In the genomic region with DNA sequence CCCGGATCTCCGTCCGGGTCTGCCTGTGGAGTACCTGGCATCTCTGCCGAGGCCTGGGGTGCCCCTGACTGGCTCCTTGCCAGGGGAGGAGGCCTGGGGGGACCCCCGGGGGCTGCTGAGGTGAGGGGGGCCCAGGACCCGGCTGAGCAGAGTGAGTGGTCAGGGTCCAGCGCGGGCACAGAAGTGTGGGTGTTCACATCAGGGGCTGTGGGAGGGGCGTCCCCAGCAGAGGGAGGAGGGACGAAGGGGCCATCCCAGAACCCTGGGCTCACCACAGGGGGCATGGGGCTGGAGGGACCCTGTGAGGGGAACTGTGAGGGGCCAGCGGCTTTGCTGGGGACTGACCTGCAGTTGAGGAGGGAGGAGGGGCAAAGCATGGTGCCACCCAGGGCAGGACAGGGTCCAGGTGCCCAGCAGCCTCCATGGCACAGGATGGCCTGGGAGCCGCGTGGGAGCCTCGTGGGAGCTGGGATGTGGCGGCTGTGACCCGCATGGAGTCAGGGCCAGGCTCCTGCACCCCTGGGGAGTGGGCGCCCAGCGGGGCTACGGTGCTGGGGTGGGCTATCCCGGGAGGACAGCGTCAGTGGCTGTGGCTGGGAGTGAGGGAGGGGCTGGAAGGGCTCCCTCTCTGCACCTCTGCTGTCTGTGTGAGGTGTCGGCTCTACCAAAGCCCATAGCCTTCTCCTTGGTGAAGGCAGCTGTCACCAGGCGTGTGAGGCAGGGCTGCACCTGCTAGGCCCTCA, we compare ENCODE assay signal across 15 cellular contexts.
A peak's percentile ranks its signal among the peaks of the same experiment; 100 is the strongest.
DNase-seq lines count a peak whose midpoint lies in the region; ATAC-seq, FAIRE-seq and TF ChIP-seq lines count a peak whose summit lies in the region.
"Had no signal": no experiment of that assay in that cellular context is flagged by ENCODE, and none has a peak within 500 bp of the region (broad histone marks: within the 10 kb centered on the region; RNA-seq: fewer than 3 reads in every experiment).

No MANE protein-coding gene starts in this region.

- H3K27ac ChIP-seq in right atrium auricular region (no peak overlapping the region), K562 (ENCODE audit: extremely low read depth, low read depth, low read length) (no peak overlapping the region), HepG2 (ENCODE audit: extremely low read length, insufficient read depth, low read length) (no peak overlapping the region), aorta (ENCODE audit: low read depth in 1 of 2, low read length in 2 of 2) (no peak overlapping the region)

- H2AFZ ChIP-seq in K562 (ENCODE audit: low read depth, low read length) (no peak overlapping the region), HepG2 (ENCODE audit: low read length) (no peak overlapping the region)
- H2AFZ ChIP-seq: GM23338 had no signal

- DNase-seq in Right ventricle myocardium superior (peak; percentile 33), right atrium auricular region (ENCODE audit: low spot score) (no peak), K562 (ENCODE audit: extremely low read depth in 1 of 4, low spot score in 3 of 4) (peak in 1 of 4 experiments; percentile 32), HepG2 (ENCODE audit: low spot score) (no peak), aorta (peak; percentile 36 to 72), GDM1 (lab: John Stamatoyannopoulos, UW) (no peak)
- DNase-seq: HFFc6, MM.1S, NCI-H1105 treated with DMSO at 0.1 percent for 48 hours, NCI-H187 treated with DMSO at 0.1 percent for 48 hours, NCI-H446, PC-3, SHP77 had no signal

- H3K79me2 ChIP-seq in K562 (ENCODE audit: control insufficient read depth, insufficient read depth, low read length) (no peaks in the 10 kb centered on the region), HepG2 (ENCODE audit: insufficient read depth, low read length) (no peaks in the 10 kb centered on the region)

- intact Hi-C loops in Right ventricle myocardium superior (cut with DNase I) (no loop called here), K562 (cut with micrococcal nuclease) (no loop called here), HepG2 (cut with micrococcal nuclease; ENCODE audit: unreplicated experiment) (no loop called here), aorta (cut with DNase I) (no loop called here)

- H3K4me3 ChIP-seq in right atrium auricular region (no peak overlapping the region), K562 (no peak overlapping the region), HepG2 (replicated peaks in 1 of 3; ENCODE audit: insufficient read depth in 1 of 3, low read depth in 2 of 3, low read length in 3 of 3) (no peak overlapping the region), aorta (ENCODE audit: low read length in 2 of 2) (no peak overlapping the region)
- H3K4me3 ChIP-seq: GM23338 had no signal

- peaks cover 0 to 19% of the 10 kb centered on the region in 2 donors for H3K4me1 ChIP-seq in right atrium auricular region
- H3K4me1 ChIP-seq in K562 (replicated peaks in 1 of 2; ENCODE audit: control insufficient read depth in 2 of 2, insufficient read depth in 2 of 2, low read length in 2 of 2), result peaks cover 11 to 68% of the 10 kb centered on the region in 2 experiments
- peaks cover 11% of the 10 kb centered on the region for H3K4me1 ChIP-seq in HepG2 (ENCODE audit: insufficient read depth, low read length)
- no peaks in the 10 kb centered on the region for H3K4me1 ChIP-seq in aorta (ENCODE audit: control insufficient read depth in 1 of 2, insufficient read depth in 2 of 2, low read length in 2 of 2)

- TF ChIP-seq EP300 in K562 (IDR thresholded peaks at IDR 0.05; ENCODE audit: low read length) (no peak), HepG2 (IDR thresholded peaks at IDR 0.05; ENCODE audit: low read depth in 2 of 2, low read length in 2 of 2) (no peak), HepG2 (CRISPR knock-in tag; IDR thresholded peaks at IDR 0.05; ENCODE audit: borderline replicate concordance) (no peak)

- H4K20me1 ChIP-seq in K562 (replicated peaks; ENCODE audit: control insufficient read depth, insufficient read depth, low read length) (0 out of 2 replicates have a peak, but pooled peaks cover 3% of the 10 kb centered on the region), HepG2 (ENCODE audit: insufficient read depth, low read length) (no peaks in the 10 kb centered on the region)

- H3K4me2 ChIP-seq in K562 (ENCODE audit: insufficient read depth, low read length), result no peak overlapping the region
- H3K4me2 ChIP-seq in HepG2 (ENCODE audit: low read depth, low read length), result no peak overlapping the region
- H3K4me2 ChIP-seq: GM23338 had no signal

- FAIRE-seq in K562 (lab: Jason Lieb, UNC) (no peak), HepG2 (lab: Jason Lieb, UNC) (no peak)

- POLR2A ChIA-PET in K562 (lab: Yijun Ruan, JAX), result interaction anchor here (0.6 kb wide), 1 partner anchor 26 kb away, joined by 3 read pairs; no protein-coding TSS in a partner anchor
- POLR2A ChIA-PET in HepG2 (lab: Yijun Ruan, JAX), result no interaction called here

- H3K9me1 ChIP-seq in K562 (ENCODE audit: control insufficient read depth, insufficient read depth, low read length), result peaks cover 4% of the 10 kb centered on the region

- no peaks in the 10 kb centered on the region for H3K36me3 ChIP-seq in right atrium auricular region
- H3K36me3 ChIP-seq in K562 (ENCODE audit: control insufficient read depth, insufficient read depth, low read length), result no peaks in the 10 kb centered on the region
- no peaks in the 10 kb centered on the region for H3K36me3 ChIP-seq in HepG2 (replicated peaks in 1 of 2; ENCODE audit: control insufficient read depth in 1 of 2, insufficient read depth in 2 of 2, low read length in 2 of 2)
- no peaks in the 10 kb centered on the region for H3K36me3 ChIP-seq in aorta (ENCODE audit: control insufficient read depth in 1 of 2, insufficient read depth in 2 of 2, low read length in 1 of 2)

- TF ChIP-seq RAD21 in K562 (CRISPR knock-in tag; conservative IDR thresholded peaks at IDR 0.05 in 1 of 2, IDR thresholded peaks at IDR 0.05 in 1 of 2) (no peak), HepG2 (CRISPR knock-in tag; IDR thresholded peaks at IDR 0.05) (no peak)

- H3K27me3 ChIP-seq in right atrium auricular region (no peaks in the 10 kb centered on the region), K562 (ENCODE audit: control insufficient read depth in 2 of 2, insufficient read depth in 2 of 2, low read length in 2 of 2) (peaks cover 20 to 55% of the 10 kb centered on the region in 2 experiments; a peak in 4 of 5 replicates), HepG2 (ENCODE audit: control insufficient read depth in 1 of 2, insufficient read depth in 2 of 2, low read length in 2 of 2) (peaks cover 2 to 12% of the 10 kb centered on the region in 2 experiments; a peak in 4 of 5 replicates), aorta (ENCODE audit: control insufficient read depth in 1 of 2, insufficient read depth in 2 of 2, low read length in 1 of 2) (no peaks in the 10 kb centered on the region)

- TF ChIP-seq CTCF in right atrium auricular region (IDR thresholded peaks at IDR 0.05) (no peak), K562 (IDR thresholded peaks at IDR 0.05 in 2 of 3, conservative IDR thresholded peaks at IDR 0.05 in 1 of 3; ENCODE audit: insufficient read depth in 2 of 3, low read depth in 1 of 3, low read length in 3 of 3) (no peak), HepG2 (CRISPR knock-in tag; IDR thresholded peaks at IDR 0.05) (no peak)

- H3K9ac ChIP-seq in K562 (ENCODE audit: insufficient read depth in 1 of 2, low read depth in 2 of 2, low read length in 2 of 2), result no peak overlapping the region; a peak in 1 of 4 replicates
- H3K9ac ChIP-seq in HepG2 (ENCODE audit: insufficient read depth, low read depth, low read length), result no peak overlapping the region

- BruUV-seq in K562 (replicated peaks; lab: Mats Ljungman, UMichigan), result no TSS peak
- BruUV-seq in HepG2 (replicated peaks; lab: Mats Ljungman, UMichigan), result no TSS peak

- CTCF ChIA-PET in K562 (lab: Yijun Ruan, JAX; ENCODE audit: low intra/inter-chr PET ratio), result no interaction called here
- CTCF ChIA-PET in HepG2 (lab: Yijun Ruan, JAX; ENCODE audit: low intra/inter-chr PET ratio, low total read pairs), result no interaction called here

- in situ Hi-C loops in K562 (cut with MboI), result no loop called here
- in situ Hi-C loops in HepG2 (cut with HindIII; ENCODE audit: extremely low pct_ligation_motif_present, low pct_unique_long_range_greater_than_20kb), result loop anchor here (10.0 kb wide), 1 partner anchor 447 kb away; no protein-coding TSS in a partner anchor

- no peak for ATAC-seq in Right ventricle myocardium superior (ENCODE audit: poor library complexity)
- ATAC-seq in K562, result no peak
- ATAC-seq in HepG2, result no peak
- ATAC-seq in aorta (ENCODE audit: low FRiP score), result no peak
- no peak for ATAC-seq in HG03025 (IDR thresholded peaks at IDR 0.05; ENCODE audit: low FRiP score, unreplicated experiment)
- ATAC-seq: GM23338, PC-3 had no signal

- 5% methylated on average over 23 of the region's 23 CpGs for WGBS in K562 (ENCODE audit: insufficient coverage, low coverage, missing lambda C conversion rate)
- 48% methylated on average over 15 of the region's 23 CpGs for WGBS in HepG2 (ENCODE audit: low lambda C conversion rate)
- 90 to 91% methylated on average over 22 to 23 of the region's 23 CpGs for WGBS in aorta, 2 donors

- H3K9me3 ChIP-seq in right atrium auricular region (no peaks in the 10 kb centered on the region), K562 (replicated peaks; ENCODE audit: control insufficient read depth, insufficient read depth, low read depth, low read length) (no peaks in the 10 kb centered on the region), HepG2 (ENCODE audit: low read length) (no peaks in the 10 kb centered on the region), aorta (ENCODE audit: control insufficient read depth, low read length) (no peaks in the 10 kb centered on the region)

- TF ChIP-seq POLR2A in K562 (conservative IDR thresholded peaks at IDR 0.05) (no peak), HepG2 (IDR thresholded peaks at IDR 0.05; ENCODE audit: insufficient read depth in 1 of 2, low read depth in 2 of 2, low read length in 2 of 2) (no peak)

TF ChIP-seq in K562, 482 proteins besides CTCF, POLR2A, EP300 and RAD21 (continues in another document):
- TF ChIP-seq NFIC (IDR thresholded peaks at IDR 0.05) (peak; percentile 40; the same call in 1 of the 2 replicates), ARNT (IDR thresholded peaks at IDR 0.05) (no peak), SMC3 (conservative IDR thresholded peaks at IDR 0.05; ENCODE audit: insufficient read depth, low read depth, low read length) (no peak), PCBP1 (IDR thresholded peaks at IDR 0.05; ENCODE audit: low read depth, low read length, poor library complexity, severe bottlenecking) (peak; percentile 49)

TF ChIP-seq in HepG2, 621 proteins besides CTCF, POLR2A, EP300 and RAD21:
- TF ChIP-seq FOXC1 (CRISPR knock-in tag; IDR thresholded peaks at IDR 0.05; ENCODE audit: borderline replicate concordance) (no peak), AGO2 (optimal IDR thresholded peaks at IDR 0.05; ENCODE audit: low read depth, low read length) (peak; percentile 21)
- TF ChIP-seq, protein P1, sequence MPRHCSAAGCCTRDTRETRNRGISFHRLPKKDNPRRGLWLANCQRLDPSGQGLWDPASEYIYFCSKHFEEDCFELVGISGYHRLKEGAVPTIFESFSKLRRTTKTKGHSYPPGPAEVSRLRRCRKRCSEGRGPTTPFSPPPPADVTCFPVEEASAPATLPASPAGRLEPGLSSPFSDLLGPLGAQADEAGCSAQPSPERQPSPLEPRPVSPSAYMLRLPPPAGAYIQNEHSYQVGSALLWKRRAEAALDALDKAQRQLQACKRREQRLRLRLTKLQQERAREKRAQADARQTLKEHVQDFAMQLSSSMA (CRISPR knock-in tag; IDR thresholded peaks at IDR 0.05), result no peak

Comparison
In these comparisons a context has a peak if more than half of its experiments do, and no peak if none do; other contexts are left out.
1. DNase-seq: peak in Right ventricle myocardium superior (single experiment) and aorta (2 of 2); none in right atrium auricular region (single experiment), HepG2 (single experiment) and GDM1 (single experiment).